22 cellular contexts compared by ENCODE assay signal in the genomic region with DNA sequence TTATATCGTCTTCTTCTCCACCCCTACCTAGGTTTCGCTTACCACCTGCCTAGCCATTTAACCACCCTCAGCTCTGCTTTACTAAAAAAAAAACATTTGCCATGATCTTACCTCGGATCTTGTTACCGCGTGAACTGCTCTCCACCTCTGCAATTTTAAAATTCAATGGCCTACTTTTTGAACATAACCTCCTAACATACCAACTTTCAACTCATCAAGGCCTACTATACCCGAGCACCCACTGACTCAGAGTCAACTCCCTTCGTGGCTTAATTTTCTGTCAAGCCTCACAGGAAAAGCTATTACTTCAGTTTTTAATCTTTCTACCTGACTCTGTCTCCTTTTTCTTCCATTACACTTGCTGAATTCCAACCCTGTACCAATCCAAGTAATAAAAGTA. TPM values are rescaled to one million over a fixed set of nuclear protein-coding genes. Genes with fewer than 3 reads are reported as not detected.
DNase-seq lines count a peak whose midpoint lies in the region; ATAC-seq, FAIRE-seq and TF ChIP-seq lines count a peak whose summit lies in the region.
"Had no signal": no experiment of that assay in that cellular context is flagged by ENCODE, and none has a peak within 500 bp of the region (broad histone marks: within the 10 kb centered on the region; RNA-seq: fewer than 3 reads in every experiment).

No MANE protein-coding gene starts in this region.

- H3K4me3 ChIP-seq in Panc1 (ENCODE audit: low read depth in 2 of 2, low read length in 2 of 2): no peak overlapping the region
- H3K4me3 ChIP-seq in GM12878: no peak overlapping the region
- no peak overlapping the region for H3K4me3 ChIP-seq in colonic mucosa
- H3K4me3 ChIP-seq: BLaER1, GM23248 had no signal

- H3K27ac Mint-ChIP-seq in activated T-cell treated with anti-CD3 and anti-CD28 coated beads, Interleukin-2, amount 50 U/mL, for 24 hours: peak overlapping the region; percentile 20
- peak overlapping the region; percentile 12 for H3K27ac Mint-ChIP-seq in nephron progenitor cell
- H3K27ac Mint-ChIP-seq: B cell; CD4-positive, CD25-positive, alpha-beta regulatory T cell had no signal

- no peak overlapping the region for H3K9ac ChIP-seq in GM12878 (ENCODE audit: control insufficient read depth, insufficient read depth, low read length)
- H3K9ac ChIP-seq in colonic mucosa (ENCODE audit: low read depth in 2 of 2, low read length in 2 of 2): no peak overlapping the region
- H3K9ac ChIP-seq: BLaER1, GM23248 had no signal

- no peak overlapping the region for H3K4me3 Mint-ChIP-seq in activated T-cell treated with anti-CD3 and anti-CD28 coated beads, Interleukin-2, amount 50 U/mL, for 24 hours
- no peak overlapping the region for H3K4me3 Mint-ChIP-seq in nephron progenitor cell
- H3K4me3 Mint-ChIP-seq: B cell; CD4-positive, CD25-positive, alpha-beta regulatory T cell; CD8-positive, alpha-beta T cell had no signal

- intact Hi-C loops in Panc1 (cut with micrococcal nuclease; ENCODE audit: unreplicated experiment) (no loop called here), GM12878 (cut with micrococcal nuclease; ENCODE audit: unreplicated experiment) (no loop called here), colonic mucosa (cut with DNase I) (no loop called here)

- H3K27me3 ChIP-seq in Panc1 (ENCODE audit: control insufficient read depth, insufficient read depth, low read length) (no peaks in the 10 kb centered on the region), GM12878 (replicated peaks in 1 of 2; ENCODE audit: control insufficient read depth in 2 of 2, insufficient read depth in 2 of 2, low read length in 1 of 2) (no peaks in the 10 kb centered on the region), colonic mucosa (no peaks in the 10 kb centered on the region)
- H3K27me3 ChIP-seq: BLaER1 had no signal

- RAD21 ChIA-PET in GM12878 (lab: Charles Lee; ENCODE audit: unreplicated experiment): no interaction called here

- no peak for TF ChIP-seq CTCF in Panc1 (IDR thresholded peaks at IDR 0.05)
- no peak for TF ChIP-seq CTCF in GM12878 (IDR thresholded peaks at IDR 0.05 in 2 of 3, conservative IDR thresholded peaks at IDR 0.05 in 1 of 3; ENCODE audit: control insufficient read depth in 2 of 3, extremely low read depth in 1 of 3, insufficient read depth in 1 of 3, low read depth in 3 of 3, low read length in 3 of 3)
- TF ChIP-seq CTCF in nephron progenitor cell (IDR thresholded peaks at IDR 0.05): no peak
- TF ChIP-seq CTCF in colonic mucosa (IDR thresholded peaks at IDR 0.05): no peak

- CTCF ChIA-PET in Panc1 (lab: Charles Lee) (no interaction called here), GM12878 (lab: Yijun Ruan, JAX) (no interaction called here)

- H4K20me1 ChIP-seq in GM12878 (ENCODE audit: control insufficient read depth, insufficient read depth): no peaks in the 10 kb centered on the region
- H4K20me1 ChIP-seq: BLaER1 had no signal

- no peak for TF ChIP-seq POLR2A in GM12878 (IDR thresholded peaks at IDR 0.05; ENCODE audit: low read depth, low read length)

- H3K4me2 ChIP-seq in GM12878 (ENCODE audit: control insufficient read depth, insufficient read depth): no peak overlapping the region
- H3K4me2 ChIP-seq: BLaER1 had no signal

- H3K9me3 ChIP-seq in Panc1 (ENCODE audit: control insufficient read depth, insufficient read depth, low read depth, low read length) (no peaks in the 10 kb centered on the region), GM12878 (replicated peaks; ENCODE audit: control insufficient read depth, insufficient read depth, low read length) (no peaks in the 10 kb centered on the region), colonic mucosa (no peaks in the 10 kb centered on the region)
- H3K9me3 ChIP-seq: BLaER1, Caco-2 had no signal

- no peak for DNase-seq in activated T-cell treated with anti-CD3 and anti-CD28 coated beads, Interleukin-2, amount 50 U/mL, for 24 hours
- no peak for DNase-seq in activated T-cell treated with anti-CD3 and anti-CD28 coated beads, Interleukin-2, amount 50 U/mL, for 1 hour
- DNase-seq in Panc1 (ENCODE audit: low read depth, low spot score): no peak
- no peak for DNase-seq in GM12878 (ENCODE audit: low read depth, low spot score)
- no peak for DNase-seq in nephron progenitor cell
- DNase-seq in colonic mucosa: no peak
- DNase-seq: Caco-2; CD4-positive, CD25-positive, alpha-beta regulatory T cell; CD8-positive, alpha-beta T cell; DMS153; DND-41; GM23248; H7 had no signal

- POLR2A ChIA-PET in Panc1 (lab: Charles Lee): no interaction called here
- POLR2A ChIA-PET in GM12878 (lab: Charles Lee): no interaction called here

- TF ChIP-seq EP300 in GM12878 (IDR thresholded peaks at IDR 0.05; ENCODE audit: borderline replicate concordance in 1 of 2, control insufficient read depth in 1 of 2, low read depth in 2 of 2, low read length in 2 of 2): no peak

- no peaks in the 10 kb centered on the region for H3K27me3 Mint-ChIP-seq in activated T-cell treated with anti-CD3 and anti-CD28 coated beads, Interleukin-2, amount 50 U/mL, for 24 hours
- peaks cover 3% of the 10 kb centered on the region for H3K27me3 Mint-ChIP-seq in nephron progenitor cell (ENCODE audit: low read depth, poor library complexity)
- H3K27me3 Mint-ChIP-seq: B cell; CD4-positive, CD25-positive, alpha-beta regulatory T cell had no signal

- H3K79me2 ChIP-seq in GM12878 (ENCODE audit: control insufficient read depth, insufficient read depth, low read length): no peaks in the 10 kb centered on the region

- peaks cover 11% of the 10 kb centered on the region for H3K4me1 Mint-ChIP-seq in activated T-cell treated with anti-CD3 and anti-CD28 coated beads, Interleukin-2, amount 50 U/mL, for 24 hours (ENCODE audit: low read depth)
- no peaks in the 10 kb centered on the region for H3K4me1 Mint-ChIP-seq in nephron progenitor cell
- H3K4me1 Mint-ChIP-seq: B cell had no signal

- H3K36me3 ChIP-seq in Panc1 (ENCODE audit: control insufficient read depth, insufficient read depth, low read length) (peaks cover 2% of the 10 kb centered on the region; the same call in 1 of the 2 replicates), GM12878 (ENCODE audit: control insufficient read depth in 2 of 2, insufficient read depth in 2 of 2, low read length in 1 of 2) (peaks cover 5 to 17% of the 10 kb centered on the region in 2 experiments), colonic mucosa (no peaks in the 10 kb centered on the region)

- 95% methylated on average over 7 of the region's 7 CpGs for WGBS in GM12878 (ENCODE audit: insufficient coverage, insufficient replicate concordance, low lambda C conversion rate, missing lambda C conversion rate)

- TSS peak; percentile 40 for BruUV-seq in Panc1 (replicated peaks; lab: Mats Ljungman, UMichigan)
- TSS peak; percentile 50 for BruUV-seq in GM12878 (replicated peaks; lab: Mats Ljungman, UMichigan)

- no peak overlapping the region for H2AFZ ChIP-seq in GM12878 (ENCODE audit: control insufficient read depth, low read depth, low read length)
- H2AFZ ChIP-seq: GM23248 had no signal

- SMC1A ChIA-PET in GM12878 (lab: Charles Lee; ENCODE audit: uncharacterized antibody, unreplicated experiment): no interaction called here

- H3K4me1 ChIP-seq in Panc1 (ENCODE audit: control insufficient read depth, insufficient read depth, low read length) (no peaks in the 10 kb centered on the region), GM12878 (ENCODE audit: control insufficient read depth, insufficient read depth, low read length) (no peaks in the 10 kb centered on the region), colonic mucosa (no peaks in the 10 kb centered on the region)
- H3K4me1 ChIP-seq: BLaER1, Caco-2 had no signal

- ATAC-seq in Panc1 (no peak), GM12878 (no peak), HG03571 (IDR thresholded peaks at IDR 0.05; ENCODE audit: unreplicated experiment) (no peak), HG02852 (IDR thresholded peaks at IDR 0.05; ENCODE audit: unreplicated experiment) (no peak)
- ATAC-seq: CD8-positive, alpha-beta T cell; HCT116 had no signal

- in situ Hi-C loops in Panc1 (cut with HindIII; ENCODE audit: low pct_unique_long_range_greater_than_20kb, low sequenced_read_pairs): no loop called here
- in situ Hi-C loops in GM12878 (cut with MboI): no loop called here

- peaks cover 68% of the 10 kb centered on the region for H3K36me3 Mint-ChIP-seq in activated T-cell treated with anti-CD3 and anti-CD28 coated beads, Interleukin-2, amount 50 U/mL, for 24 hours (ENCODE audit: low read depth)
- peaks cover 61% of the 10 kb centered on the region for H3K36me3 Mint-ChIP-seq in nephron progenitor cell (ENCODE audit: low read depth)

- no peak for TF ChIP-seq RAD21 in GM12878 (IDR thresholded peaks at IDR 0.05; ENCODE audit: insufficient read depth, low read depth, low read length)

- no peak for FAIRE-seq in GM12878 (lab: Jason Lieb, UNC)
- FAIRE-seq: G401.6, GM19239, H1 had no signal

- H3K9me3 Mint-ChIP-seq in activated T-cell treated with anti-CD3 and anti-CD28 coated beads, Interleukin-2, amount 50 U/mL, for 24 hours: no peaks in the 10 kb centered on the region
- H3K9me3 Mint-ChIP-seq in nephron progenitor cell: no peaks in the 10 kb centered on the region
- H3K9me3 Mint-ChIP-seq: CD4-positive, CD25-positive, alpha-beta regulatory T cell; CD8-positive, alpha-beta T cell had no signal

- H3K27ac ChIP-seq in Panc1 (ENCODE audit: low read length): no peak overlapping the region
- no peak overlapping the region for H3K27ac ChIP-seq in GM12878 (ENCODE audit: control insufficient read depth, insufficient read depth)
- no peak overlapping the region for H3K27ac ChIP-seq in colonic mucosa
- H3K27ac ChIP-seq: BLaER1, C4-2B, GM23248 had no signal

TF ChIP-seq in GM12878, 131 proteins besides CTCF, POLR2A, EP300 and RAD21:
- no peak for TF ChIP-seq SP1 (IDR thresholded peaks at IDR 0.05; ENCODE audit: low read depth, low read length)
TF ChIP-seq in GM12878: peak in this region for 0.

RNA-seq across cellular contexts. Expression of gene ATAD2B, which starts 55.7 kb away (rescaled TPM):
- total RNA-seq in Panc1 (2021; ENCODE audit: unreplicated experiment) (17.9 TPM), GM12878 (2014; rRNA removed) (21.5 and 28.9 TPM in 2 replicates), GM12878 (2014; rRNA removed; fragmentation: Illumina TruSeq; extraction: Trizol) (28.9 and 29.9 TPM in 2 replicates), GM12878 (2021) (22.8 and 29.9 TPM in 2 replicates), colonic mucosa (10 to 100 TPM; 19.2 to 21.7 TPM)
- 4.7 TPM for polyA plus RNA-seq in Panc1 (2012; ENCODE audit: insufficient read length)
- total RNA-seq in GM12878 (2013; cell fraction: nucleolus; rRNA removed): 171 and 176 TPM in 2 replicates
- 3.7 TPM for polyA plus RNA-seq in GM12878 (2011; ENCODE audit: low read depth)
- polyA plus RNA-seq in GM12878 (2011; rRNA removed) (15.7 and 23.1 TPM in 2 replicates), GM12878 (2014; fragmentation: Illumina TruSeq; extraction: Trizol) (17.9 and 21.1 TPM in 2 replicates), GM12878 (2014; fragmentation: Nextera tagmentation; extraction: Ambion mirVana) (1 to 10 TPM; 3.6 to 5.4 TPM), GM12878 (2014; rRNA removed) (10.5 and 11.0 TPM in 2 replicates), GM12878 (2016; fragmentation: Nextera tagmentation; extraction: Ambion mirVana) (10 to 100 TPM; 15.5 to 19.5 TPM)
- polyA plus RNA-seq in GM12878 (2011; cell fraction: cytosol; rRNA removed): 3.4 and 4.2 TPM in 2 replicates
- polyA plus RNA-seq in GM12878 (2011; cell fraction: nucleus; rRNA removed): 36.1 and 37.4 TPM in 2 replicates
- 5.5 and 8.0 TPM in 2 replicates for polyA plus RNA-seq in GM12878 (2012)
- polyA minus RNA-seq in GM12878 (2011; rRNA and poly(A)+ RNA removed): 27.9 and 31.0 TPM in 2 replicates
- 9.0 and 9.6 TPM in 2 replicates for polyA minus RNA-seq in GM12878 (2011; cell fraction: cytosol; rRNA and poly(A)+ RNA removed)
- 58.0 and 82.6 TPM in 2 replicates for polyA minus RNA-seq in GM12878 (2011; cell fraction: nucleus; rRNA and poly(A)+ RNA removed)
